15 cellular contexts compared by ENCODE assay signal in the genomic region with DNA sequence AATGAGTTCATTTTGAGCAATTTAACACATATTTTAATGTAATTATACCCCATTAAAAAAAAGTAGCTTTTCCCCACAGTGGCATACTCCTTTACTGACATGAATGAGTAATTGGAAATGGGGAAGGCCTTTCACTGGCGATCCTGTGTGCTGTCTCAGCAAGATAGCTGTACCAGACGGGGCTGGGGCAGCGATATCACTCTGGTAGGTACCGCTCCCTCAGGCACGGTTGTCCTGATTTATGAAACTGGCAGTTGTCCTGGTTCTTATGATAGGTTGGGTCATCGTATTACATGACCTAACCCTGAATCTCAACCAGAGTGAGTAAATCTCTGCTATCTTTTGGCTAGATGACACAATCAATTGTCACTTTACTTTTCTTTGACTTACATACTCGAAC.
DNase-seq lines count a peak whose midpoint lies in the region; ATAC-seq and TF ChIP-seq lines count a peak whose summit lies in the region.
"Had no signal": no experiment of that assay in that cellular context is flagged by ENCODE, and none has a peak within 500 bp of the region (broad histone marks: within the 10 kb centered on the region; RNA-seq: fewer than 3 reads in every experiment).

No MANE protein-coding gene starts in this region.

- H3K27me3 Mint-ChIP-seq in GM23338 (ENCODE audit: insufficient read depth, low read depth, poor library complexity), result peaks cover 2% of the 10 kb centered on the region
- H3K27me3 Mint-ChIP-seq in naive thymus-derived CD4-positive, alpha-beta T cell, result peaks cover 0 to 7% (median 0%) of the 10 kb centered on the region in 5 donors

- TF ChIP-seq EP300 in suprapubic skin (IDR thresholded peaks at IDR 0.05), result no peak

- intact Hi-C loops in naive thymus-derived CD4-positive, alpha-beta T cell (cut with micrococcal nuclease), result loop anchor here in 1 of 2 donors (2.0 to 10.0 kb wide), 3 partner anchors 139 to 1700 kb away; no protein-coding TSS in a partner anchor

- TF ChIP-seq POLR2A in suprapubic skin (IDR thresholded peaks at IDR 0.05), result no peak

- CTCF ChIA-PET in naive thymus-derived CD4-positive, alpha-beta T cell (lab: Charles Lee), result no interaction called here

- H3K36me3 ChIP-seq in GM23338 (ENCODE audit: insufficient read depth), result no peaks in the 10 kb centered on the region
- H3K36me3 ChIP-seq in KMS-11 (ENCODE audit: insufficient read depth), result no peaks in the 10 kb centered on the region
- H3K36me3 ChIP-seq in mesendoderm (ENCODE audit: control insufficient read depth, insufficient read depth, low read length), result no peaks in the 10 kb centered on the region
- H3K36me3 ChIP-seq in suprapubic skin, result no peaks in the 10 kb centered on the region
- H3K36me3 ChIP-seq in naive thymus-derived CD4-positive, alpha-beta T cell (ENCODE audit: control insufficient read depth in 2 of 3, insufficient read depth in 3 of 3, low read length in 3 of 3), result no peaks in the 10 kb centered on the region
- H3K36me3 ChIP-seq: Peyer's patch had no signal

- H3F3A ChIP-seq in GM23338 (replicated peaks; ENCODE audit: low read depth), result no peaks in the 10 kb centered on the region

- H4K20me1 ChIP-seq in GM23338 (replicated peaks; ENCODE audit: insufficient read depth), result no peaks in the 10 kb centered on the region
- no peaks in the 10 kb centered on the region for H4K20me1 ChIP-seq in KMS-11 (ENCODE audit: insufficient read depth)

- H2AK5ac ChIP-seq in mesendoderm (ENCODE audit: low read length), result no peak overlapping the region

- H2BK5ac ChIP-seq in mesendoderm (ENCODE audit: low read length), result no peak overlapping the region

- no peak overlapping the region for H4K5ac ChIP-seq in mesendoderm (ENCODE audit: low read length)

- no peak overlapping the region for H3K4me3 Mint-ChIP-seq in GM23338
- no peak overlapping the region for H3K4me3 Mint-ChIP-seq in naive thymus-derived CD4-positive, alpha-beta T cell
- H3K4me3 Mint-ChIP-seq: CD8-positive, alpha-beta T cell had no signal

- peak overlapping the region; percentile 64 for H2BK15ac ChIP-seq in mesendoderm (replicated peaks; ENCODE audit: low read depth)

- H4K8ac ChIP-seq in mesendoderm (ENCODE audit: low read depth, low read length), result no peak overlapping the region

- POLR2A ChIA-PET in naive thymus-derived CD4-positive, alpha-beta T cell (lab: Charles Lee), result no interaction called here

- H3K9me2 ChIP-seq in GM23338 (ENCODE audit: insufficient read depth), result no peaks in the 10 kb centered on the region

- H3K27ac ChIP-seq in GM23338 (ENCODE audit: low read depth) (no peak overlapping the region; the same call in 1 of the 2 replicates), KMS-11 (no peak overlapping the region), mesendoderm (ENCODE audit: low read depth, low read length) (no peak overlapping the region), suprapubic skin (no peak overlapping the region)
- no peak overlapping the region for H3K27ac ChIP-seq in naive thymus-derived CD4-positive, alpha-beta T cell (ENCODE audit: low read depth, low read length)
- H3K27ac ChIP-seq: Peyer's patch had no signal

- H3K9ac ChIP-seq in KMS-11 (no peak overlapping the region), mesendoderm (ENCODE audit: low read length) (no peak overlapping the region)

- DNase-seq in GM23338 (ENCODE audit: low spot score), result no peak
- DNase-seq in RKO (ENCODE audit: low spot score), result peak; percentile 4
- no peak for DNase-seq in mesendoderm
- DNase-seq in stimulated activated CD8-positive, alpha-beta memory T cell treated with anti-CD3 and anti-CD28 coated beads, Interleukin-4, amount 100 ng/mL, for 48 hours, result no peak
- no peak for DNase-seq in suprapubic skin (ENCODE audit: low spot score in 2 of 2)
- DNase-seq in ureter (ENCODE audit: low spot score), result no peak
- no peak for DNase-seq in naive thymus-derived CD4-positive, alpha-beta T cell
- DNase-seq: CD8-positive, alpha-beta T cell; Kasumi-1; NCI-H1694 treated with DMSO at 0.1 percent for 48 hours; NCI-H510A; Peyer's patch; Right ventricle myocardium superior had no signal

- ATAC-seq in GM23338, result no peak
- no peak for ATAC-seq in naive thymus-derived CD4-positive, alpha-beta T cell
- ATAC-seq: CD8-positive, alpha-beta T cell had no signal

- no CpG with 5 or more reads among the region's 7 CpGs for WGBS in mesendoderm (ENCODE audit: extremely low coverage, insufficient coverage, low lambda C conversion rate)
- WGBS in suprapubic skin, result 63% methylated on average over 7 of the region's 7 CpGs

- H3K23ac ChIP-seq in mesendoderm (ENCODE audit: low read length), result no peak overlapping the region

- H3K9me3 Mint-ChIP-seq in GM23338, result no peaks in the 10 kb centered on the region
- no peaks in the 10 kb centered on the region for H3K9me3 Mint-ChIP-seq in naive thymus-derived CD4-positive, alpha-beta T cell
- H3K9me3 Mint-ChIP-seq: CD8-positive, alpha-beta T cell; IgD-negative memory B cell had no signal

- TF ChIP-seq CTCF in GM23338 (conservative IDR thresholded peaks at IDR 0.05; ENCODE audit: low read depth in 2 of 2), result no peak
- TF ChIP-seq CTCF in KMS-11 (conservative IDR thresholded peaks at IDR 0.05; ENCODE audit: low read depth, low read length), result no peak
- TF ChIP-seq CTCF in suprapubic skin (IDR thresholded peaks at IDR 0.05), result no peak

- no peaks in the 10 kb centered on the region for H3K79me1 ChIP-seq in mesendoderm (ENCODE audit: low read length)

- no peak overlapping the region for H3K4ac ChIP-seq in mesendoderm (ENCODE audit: low read depth, low read length)

- H3K18ac ChIP-seq in mesendoderm (ENCODE audit: low read length), result no peak overlapping the region

- H3K79me2 ChIP-seq in GM23338 (replicated peaks; ENCODE audit: insufficient read depth) (no peaks in the 10 kb centered on the region), KMS-11 (ENCODE audit: insufficient read depth, low read depth) (no peaks in the 10 kb centered on the region), mesendoderm (ENCODE audit: control insufficient read depth, insufficient read depth, low read length) (no peaks in the 10 kb centered on the region)

- 0 out of 2 replicates have a peak overlapping the region, but pooled peaks have one; percentile 3 for H2AFZ ChIP-seq in GM23338
- H2AFZ ChIP-seq in KMS-11 (ENCODE audit: low read depth), result 0 out of 2 replicates have a peak overlapping the region, but pooled peaks have one; percentile 61

- peaks cover 18% of the 10 kb centered on the region; the same call in 2 of the 3 replicates for H3K4me1 Mint-ChIP-seq in GM23338
- peaks cover 3 to 9% (median 8%) of the 10 kb centered on the region in 7 donors for H3K4me1 Mint-ChIP-seq in naive thymus-derived CD4-positive, alpha-beta T cell

- H2BK120ac ChIP-seq in mesendoderm (ENCODE audit: low read depth, low read length), result no peak overlapping the region

- H3K56ac ChIP-seq in mesendoderm (ENCODE audit: low read length), result no peak overlapping the region

- no peaks in the 10 kb centered on the region for H3K9me3 ChIP-seq in suprapubic skin
- H3K9me3 ChIP-seq in naive thymus-derived CD4-positive, alpha-beta T cell (ENCODE audit: control insufficient read depth in 2 of 3, low read length in 3 of 3), result no peaks in the 10 kb centered on the region
- H3K9me3 ChIP-seq: Peyer's patch had no signal

- H3K4me2 ChIP-seq in GM23338 (no peak overlapping the region), KMS-11 (no peak overlapping the region), mesendoderm (ENCODE audit: low read length) (no peak overlapping the region)

- no peak overlapping the region for H3K27ac Mint-ChIP-seq in GM23338
- no peak overlapping the region for H3K27ac Mint-ChIP-seq in naive thymus-derived CD4-positive, alpha-beta T cell
- H3K27ac Mint-ChIP-seq: CD8-positive, alpha-beta T cell had no signal

- no peak overlapping the region for H3K4me3 ChIP-seq in GM23338
- no peak overlapping the region for H3K4me3 ChIP-seq in KMS-11 (IDR thresholded peaks at IDR 0.05; ENCODE audit: insufficient read depth, low read depth, low read length)
- no peak overlapping the region for H3K4me3 ChIP-seq in mesendoderm (ENCODE audit: low read length)
- H3K4me3 ChIP-seq in suprapubic skin, result no peak overlapping the region
- no peak overlapping the region for H3K4me3 ChIP-seq in naive thymus-derived CD4-positive, alpha-beta T cell (ENCODE audit: low read length)
- H3K4me3 ChIP-seq: Peyer's patch had no signal

- H3K27me3 ChIP-seq in GM23338 (ENCODE audit: insufficient read depth) (no peaks in the 10 kb centered on the region), KMS-11 (ENCODE audit: insufficient read depth, low read depth) (no peaks in the 10 kb centered on the region), mesendoderm (ENCODE audit: insufficient read depth, low read length, poor library complexity) (no peaks in the 10 kb centered on the region), suprapubic skin (no peaks in the 10 kb centered on the region)
- no peaks in the 10 kb centered on the region for H3K27me3 ChIP-seq in naive thymus-derived CD4-positive, alpha-beta T cell (ENCODE audit: control insufficient read depth in 2 of 2, insufficient read depth in 2 of 2, low read length in 2 of 2)
- H3K27me3 ChIP-seq: Peyer's patch had no signal

- no peaks in the 10 kb centered on the region for H3K36me3 Mint-ChIP-seq in GM23338 (ENCODE audit: low read depth)
- H3K36me3 Mint-ChIP-seq in naive thymus-derived CD4-positive, alpha-beta T cell, result no peaks in the 10 kb centered on the region
- H3K36me3 Mint-ChIP-seq: CD8-positive, alpha-beta T cell; IgD-negative memory B cell had no signal

- H3K4me1 ChIP-seq in GM23338 (ENCODE audit: insufficient read depth) (0 out of 2 replicates have a peak, but pooled peaks cover 6% of the 10 kb centered on the region), KMS-11 (ENCODE audit: low read depth, poor library complexity, severe bottlenecking) (no peaks in the 10 kb centered on the region), mesendoderm (ENCODE audit: control insufficient read depth, low read depth, low read length) (no peaks in the 10 kb centered on the region), suprapubic skin (no peaks in the 10 kb centered on the region)
- peaks cover 0 to 4% of the 10 kb centered on the region in 2 donors for H3K4me1 ChIP-seq in naive thymus-derived CD4-positive, alpha-beta T cell (ENCODE audit: control insufficient read depth in 2 of 2, insufficient read depth in 2 of 2, low read length in 2 of 2)
- H3K4me1 ChIP-seq: Peyer's patch had no signal

TF ChIP-seq in GM23338, 12 proteins besides CTCF, POLR2A, EP300 and RAD21 (continues in another document):
- TF ChIP-seq EZH2phosphoT487 (IDR thresholded peaks at IDR 0.05; ENCODE audit: unreplicated experiment), result no peak
